ENCODE assay signal across 22 cellular contexts in the genomic region with DNA sequence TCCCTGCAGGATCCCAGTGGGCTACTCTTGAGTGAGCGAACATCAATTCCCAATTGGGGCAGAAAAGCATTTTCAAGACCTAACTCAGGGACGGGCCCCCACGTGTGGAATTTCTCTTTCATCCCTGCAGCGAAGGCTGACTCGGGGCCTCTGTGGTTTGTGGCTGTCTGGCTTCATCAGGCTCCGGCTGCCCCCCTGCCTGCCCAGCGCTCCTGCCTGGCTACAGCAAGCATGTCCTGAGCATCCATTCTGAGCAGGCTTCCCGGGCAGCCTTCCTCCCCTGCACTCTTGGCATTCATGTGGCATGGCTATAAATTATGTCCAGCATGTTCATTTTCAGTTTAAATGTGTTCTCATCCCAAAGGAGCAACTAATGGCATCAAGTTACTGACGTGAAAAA.
A peak's percentile ranks its signal among the peaks of the same experiment; 100 is the strongest.
DNase-seq lines count a peak whose midpoint lies in the region; ATAC-seq, FAIRE-seq and TF ChIP-seq lines count a peak whose summit lies in the region.
"Had no signal": no experiment of that assay in that cellular context is flagged by ENCODE, and none has a peak within 500 bp of the region (broad histone marks: within the 10 kb centered on the region; RNA-seq: fewer than 3 reads in every experiment).

No MANE protein-coding gene starts in this region.

- peaks cover 19% of the 10 kb centered on the region for H3K36me3 Mint-ChIP-seq in astrocyte (ENCODE audit: low read depth, unreplicated experiment)
- H3K36me3 Mint-ChIP-seq: stimulated activated effector memory CD8-positive, alpha-beta T cell treated with anti-CD3 and anti-CD28 coated beads, Interleukin-12 subunit alpha, Interleukin-12 subunit beta, amount 100 ng/mL, for 72 hours had no signal

- intact Hi-C loops in ovary (cut with DNase I): no loop called here
- intact Hi-C loops in adrenal gland (cut with DNase I): no loop called here
- intact Hi-C loops in Right ventricle myocardium inferior (cut with DNase I): no loop called here

- peak overlapping the region; percentile 67 for H3K27ac Mint-ChIP-seq in astrocyte (ENCODE audit: unreplicated experiment)
- H3K27ac Mint-ChIP-seq: activated CD4-positive, alpha-beta T cell treated with anti-CD3 and anti-CD28 coated beads, Interleukin-2, amount 10 ng/mL, durations not matched to agents 7 days and 5 days; activated naive CD8-positive, alpha-beta T cell treated with anti-CD3 and anti-CD28 coated beads, Interleukin-2, amount 50 U/mL, for 24 hours; naive thymus-derived CD8-positive, alpha-beta T cell; stimulated activated effector memory CD8-positive, alpha-beta T cell treated with anti-CD3 and anti-CD28 coated beads, Interleukin-12 subunit alpha, Interleukin-12 subunit beta, amount 100 ng/mL, for 72 hours had no signal

- 51 to 62% (median 54%) methylated on average over 9 of the region's 9 CpGs for WGBS in ovary, 3 donors
- WGBS in adrenal gland, 4 donors: 45 to 61% (median 55%) methylated on average over 8 to 9 of the region's 9 CpGs

- H3K79me2 ChIP-seq in astrocyte (ENCODE audit: insufficient read depth, low read length): no peaks in the 10 kb centered on the region

- TF ChIP-seq CTCF in astrocyte (IDR thresholded peaks at IDR 0.05; ENCODE audit: insufficient read depth, low read depth, low read length) (no peak), ovary (IDR thresholded peaks at IDR 0.05) (no peak), adrenal gland (IDR thresholded peaks at IDR 0.05) (no peak)

- no peak for FAIRE-seq in astrocyte (lab: Jason Lieb, UNC)
- FAIRE-seq: HepG2 had no signal

- H4K20me1 ChIP-seq in astrocyte (ENCODE audit: insufficient read depth, low read length): no peaks in the 10 kb centered on the region

- H3K27me3 ChIP-seq in astrocyte (ENCODE audit: insufficient read depth, low read length) (peaks cover 2% of the 10 kb centered on the region), ovary (no peaks in the 10 kb centered on the region), adrenal gland (no peaks in the 10 kb centered on the region)

- TF ChIP-seq POLR2A in ovary (IDR thresholded peaks at IDR 0.05) (no peak), adrenal gland (IDR thresholded peaks at IDR 0.05) (no peak)

- no peak overlapping the region for H3K4me3 ChIP-seq in astrocyte (ENCODE audit: insufficient read depth, low read depth, low read length)
- H3K4me3 ChIP-seq in ovary: no peak overlapping the region
- H3K4me3 ChIP-seq in adrenal gland: no peak overlapping the region
- H3K4me3 ChIP-seq: coronary artery had no signal

- H3K4me3 Mint-ChIP-seq in astrocyte (ENCODE audit: unreplicated experiment): no peak overlapping the region
- H3K4me3 Mint-ChIP-seq: activated CD4-positive, alpha-beta T cell treated with anti-CD3 and anti-CD28 coated beads, Interleukin-2, amount 10 ng/mL, durations not matched to agents 7 days and 5 days; activated naive CD8-positive, alpha-beta T cell treated with anti-CD3 and anti-CD28 coated beads, Interleukin-2, amount 50 U/mL, for 24 hours; naive thymus-derived CD8-positive, alpha-beta T cell; stimulated activated effector memory CD8-positive, alpha-beta T cell treated with anti-CD3 and anti-CD28 coated beads, Interleukin-12 subunit alpha, Interleukin-12 subunit beta, amount 100 ng/mL, for 72 hours had no signal

- no peaks in the 10 kb centered on the region for H3K27me3 Mint-ChIP-seq in astrocyte (ENCODE audit: low read depth, unreplicated experiment)
- H3K27me3 Mint-ChIP-seq: activated CD4-positive, alpha-beta T cell treated with anti-CD3 and anti-CD28 coated beads, Interleukin-2, amount 10 ng/mL, durations not matched to agents 7 days and 5 days; activated naive CD8-positive, alpha-beta T cell treated with anti-CD3 and anti-CD28 coated beads, Interleukin-2, amount 50 U/mL, for 24 hours; naive thymus-derived CD8-positive, alpha-beta T cell had no signal

- no peaks in the 10 kb centered on the region for H3K36me3 ChIP-seq in astrocyte (ENCODE audit: insufficient read depth, low read length)
- H3K36me3 ChIP-seq in ovary: no peaks in the 10 kb centered on the region
- H3K36me3 ChIP-seq in adrenal gland (replicated peaks in 1 of 2): no peaks in the 10 kb centered on the region

- no peak overlapping the region for H3K9ac ChIP-seq in astrocyte (ENCODE audit: low read length)

- H3K9me3 ChIP-seq in astrocyte (ENCODE audit: insufficient read depth, low read depth, low read length): no peaks in the 10 kb centered on the region
- no peaks in the 10 kb centered on the region for H3K9me3 ChIP-seq in ovary
- no peaks in the 10 kb centered on the region for H3K9me3 ChIP-seq in adrenal gland (replicated peaks in 1 of 3)

- H3K4me1 ChIP-seq in astrocyte (ENCODE audit: insufficient read depth, low read length) (peaks cover 5% of the 10 kb centered on the region), ovary (ENCODE audit: insufficient read depth) (no peaks in the 10 kb centered on the region), adrenal gland (replicated peaks in 1 of 2) (no peaks in the 10 kb centered on the region)

- peaks cover 16% of the 10 kb centered on the region for H3K9me3 Mint-ChIP-seq in astrocyte (ENCODE audit: unreplicated experiment)

- H3K4me2 ChIP-seq in astrocyte (ENCODE audit: low read length): peak overlapping the region; percentile 23

- no peak overlapping the region for H2AFZ ChIP-seq in astrocyte (ENCODE audit: low read depth, low read length)

- peak; percentile 60 for DNase-seq in A172 (ENCODE audit: low spot score)
- peak; percentile 57 for DNase-seq in M059J (ENCODE audit: low read depth)
- peak; percentile 85 for DNase-seq in astrocyte (ENCODE audit: low read depth)
- peak; percentile 92 for DNase-seq in left kidney (ENCODE audit: low read depth, low spot score)
- DNase-seq in ovary: no peak
- no peak for DNase-seq in midbrain (lab: John Stamatoyannopoulos, UW)
- no peak for DNase-seq in adrenal gland
- no peak for DNase-seq in Right ventricle myocardium inferior (ENCODE audit: missing footprints)
- DNase-seq: activated CD4-positive, alpha-beta T cell treated with anti-CD3 and anti-CD28 coated beads, Interleukin-2, amount 10 ng/mL, durations not matched to agents 7 days and 5 days; activated naive CD8-positive, alpha-beta T cell treated with anti-CD3 and anti-CD28 coated beads, Interleukin-2, amount 50 U/mL, for 24 hours; activated T-cell treated with anti-CD3 and anti-CD28 coated beads, Interleukin-2, amount 50 U/mL, for 1 hour; hypothalamus; left ventricle myocardium superior; naive thymus-derived CD8-positive, alpha-beta T cell; NCI-H1105 treated with DMSO at 0.1 percent for 48 hours; NK-92 treated with Interleukin-12 subunit alpha and Interleukin-12 subunit beta, amount 100 ng/mL, for 24 hours; right cardiac atrium; Right ventricle myocardium superior; T-helper 9 cell had no signal

- TF ChIP-seq EP300 in ovary (IDR thresholded peaks at IDR 0.05): no peak

- H3K27ac ChIP-seq in astrocyte (ENCODE audit: low read depth, low read length): no peak overlapping the region
- H3K27ac ChIP-seq in ovary: no peak overlapping the region
- no peak overlapping the region for H3K27ac ChIP-seq in adrenal gland
- H3K27ac ChIP-seq: coronary artery had no signal

- no peak for ATAC-seq in Right ventricle myocardium inferior
- ATAC-seq: activated naive CD8-positive, alpha-beta T cell treated with anti-CD3 and anti-CD28 coated beads, Interleukin-2, amount 50 U/mL, for 24 hours; HepG2; left ventricle myocardium superior; naive thymus-derived CD8-positive, alpha-beta T cell; right cardiac atrium; stimulated activated effector memory CD8-positive, alpha-beta T cell treated with anti-CD3 and anti-CD28 coated beads, Interleukin-12 subunit alpha, Interleukin-12 subunit beta, amount 100 ng/mL, for 72 hours had no signal

- peaks cover 14% of the 10 kb centered on the region for H3K4me1 Mint-ChIP-seq in astrocyte (ENCODE audit: low read depth, unreplicated experiment)
- H3K4me1 Mint-ChIP-seq: activated CD4-positive, alpha-beta T cell treated with anti-CD3 and anti-CD28 coated beads, Interleukin-2, amount 10 ng/mL, durations not matched to agents 7 days and 5 days; activated naive CD8-positive, alpha-beta T cell treated with anti-CD3 and anti-CD28 coated beads, Interleukin-2, amount 50 U/mL, for 24 hours; stimulated activated effector memory CD8-positive, alpha-beta T cell treated with anti-CD3 and anti-CD28 coated beads, Interleukin-12 subunit alpha, Interleukin-12 subunit beta, amount 100 ng/mL, for 72 hours had no signal

Comparison
In these comparisons a context has a peak if more than half of its experiments do, and no peak if none do; other contexts are left out.
1. DNase-seq: peak in A172 (single experiment), M059J (single experiment), astrocyte (single experiment) and left kidney (single experiment); none in ovary (0 of 5), midbrain (single experiment), adrenal gland (0 of 7) and Right ventricle myocardium inferior (single experiment).